17 cellular contexts compared by ENCODE assay signal in genomic region chrX:78769356-78769755, GRCh38. TPM values are rescaled to one million over a fixed set of nuclear protein-coding genes. Genes with fewer than 3 reads are reported as not detected.
DNase-seq lines count a peak whose midpoint lies in the region; ATAC-seq and TF ChIP-seq lines count a peak whose summit lies in the region.
"Had no signal": no experiment of that assay in that cellular context is flagged by ENCODE, and none has a peak within 500 bp of the region (broad histone marks: within the 10 kb centered on the region; RNA-seq: fewer than 3 reads in every experiment).

No MANE protein-coding gene starts in this region.

- POLR2A ChIA-PET in naive thymus-derived CD8-positive, alpha-beta T cell (lab: Charles Lee), result no interaction called here

- H3K9ac ChIP-seq in endodermal cell (ENCODE audit: extremely low read depth, low read length, poor library complexity, severe bottlenecking), result no peak overlapping the region

- peak overlapping the region; percentile 7; the same call in 1 of the 2 replicates for H3K4me3 ChIP-seq in SJCRH30
- no peak overlapping the region for H3K4me3 ChIP-seq in neuron (ENCODE audit: low read length)
- H3K4me3 ChIP-seq in heart right ventricle, result no peak overlapping the region
- H3K4me3 ChIP-seq in endodermal cell (ENCODE audit: low read length), result no peak overlapping the region
- H3K4me3 ChIP-seq: GM23338 had no signal

- peak overlapping the region; percentile 2 for H2AFZ ChIP-seq in neuron (ENCODE audit: low read depth, low read length)
- H2AFZ ChIP-seq: GM23338 had no signal

- 58 to 64% methylated on average over 2 of the region's 2 CpGs for WGBS in heart right ventricle, 2 donors
- WGBS in endodermal cell (ENCODE audit: insufficient coverage in 1 of 2, insufficient read length in 1 of 2), 2 experiments, result 86% methylated on average over 1 of the region's 2 CpGs; no CpG with 5 or more reads in 1 of the 2 experiments

- DNase-seq in COLO829 (ENCODE audit: low spot score) (peak; percentile 18), SJCRH30 (peak; percentile 37 to 80), foreskin melanocyte (peak; percentile 13), heart right ventricle (no peak), endodermal cell (no peak)
- DNase-seq in naive thymus-derived CD8-positive, alpha-beta T cell, result no peak
- no peak for DNase-seq in activated CD4-positive, alpha-beta T cell treated with anti-CD3 and anti-CD28 coated beads for 48 hours
- DNase-seq: Caco-2; CD8-positive, alpha-beta T cell; DND-41; GDM1; H7 had no signal

- peaks cover 22% of the 10 kb centered on the region for H3K4me1 ChIP-seq in SJCRH30
- H3K4me1 ChIP-seq in neuron (ENCODE audit: insufficient read depth, low read length), result peaks cover 13% of the 10 kb centered on the region
- no peaks in the 10 kb centered on the region for H3K4me1 ChIP-seq in heart right ventricle
- H3K4me1 ChIP-seq in endodermal cell (ENCODE audit: control insufficient read depth, insufficient read depth, low read length), result no peaks in the 10 kb centered on the region
- H3K4me1 ChIP-seq: Caco-2 had no signal

- H3K27me3 ChIP-seq in SJCRH30, result no peaks in the 10 kb centered on the region
- H3K27me3 ChIP-seq in neuron (ENCODE audit: insufficient read depth, low read length), result no peaks in the 10 kb centered on the region
- no peaks in the 10 kb centered on the region for H3K27me3 ChIP-seq in heart right ventricle
- H3K27me3 ChIP-seq in endodermal cell (ENCODE audit: control insufficient read depth, insufficient read depth, low read length, poor library complexity, severe bottlenecking), result no peaks in the 10 kb centered on the region

- no peak overlapping the region for H3K27ac Mint-ChIP-seq in naive thymus-derived CD8-positive, alpha-beta T cell
- no peak overlapping the region for H3K27ac Mint-ChIP-seq in endodermal cell
- H3K27ac Mint-ChIP-seq: CD14-positive monocyte; CD8-positive, alpha-beta T cell; GM23338 had no signal

- no peak overlapping the region for H3K4me3 Mint-ChIP-seq in naive thymus-derived CD8-positive, alpha-beta T cell
- H3K4me3 Mint-ChIP-seq in endodermal cell, result no peak overlapping the region
- H3K4me3 Mint-ChIP-seq: CD14-positive monocyte; CD8-positive, alpha-beta T cell; GM23338 had no signal

- intact Hi-C loops in heart right ventricle (cut with DNase I), result no loop called here

- H3K4me1 Mint-ChIP-seq in naive thymus-derived CD8-positive, alpha-beta T cell, result peaks cover 0 to 2% (median 0%) of the 10 kb centered on the region in 4 donors
- H3K4me1 Mint-ChIP-seq in endodermal cell, result no peaks in the 10 kb centered on the region
- H3K4me1 Mint-ChIP-seq: CD14-positive monocyte, GM23338 had no signal

- no peaks in the 10 kb centered on the region for H3K36me3 ChIP-seq in SJCRH30
- no peaks in the 10 kb centered on the region for H3K36me3 ChIP-seq in neuron (ENCODE audit: insufficient read depth, low read length)
- H3K36me3 ChIP-seq in heart right ventricle, result no peaks in the 10 kb centered on the region
- no peaks in the 10 kb centered on the region for H3K36me3 ChIP-seq in endodermal cell (ENCODE audit: control insufficient read depth, insufficient read depth, low read length)

- no peaks in the 10 kb centered on the region for H3K9me3 ChIP-seq in SJCRH30 (replicated peaks)
- no peaks in the 10 kb centered on the region for H3K9me3 ChIP-seq in neuron (ENCODE audit: low read length)
- no peaks in the 10 kb centered on the region for H3K9me3 ChIP-seq in heart right ventricle
- no peaks in the 10 kb centered on the region for H3K9me3 ChIP-seq in endodermal cell (ENCODE audit: control insufficient read depth, low read length)
- H3K9me3 ChIP-seq: Caco-2 had no signal

- H3K9me3 Mint-ChIP-seq in naive thymus-derived CD8-positive, alpha-beta T cell, result no peaks in the 10 kb centered on the region
- peaks cover 42% of the 10 kb centered on the region for H3K9me3 Mint-ChIP-seq in endodermal cell
- H3K9me3 Mint-ChIP-seq: CD8-positive, alpha-beta T cell had no signal

- peak overlapping the region; percentile 93 for H3K27ac ChIP-seq in SJCRH30
- no peak overlapping the region for H3K27ac ChIP-seq in heart right ventricle
- H3K27ac ChIP-seq in endodermal cell (ENCODE audit: low read depth, low read length), result no peak overlapping the region
- H3K27ac ChIP-seq: 22Rv1 had no signal

- TF ChIP-seq CTCF in heart right ventricle (IDR thresholded peaks at IDR 0.05) (no peak), endodermal cell (conservative IDR thresholded peaks at IDR 0.05) (no peak)

- ATAC-seq in naive thymus-derived CD8-positive, alpha-beta T cell, result no peak
- ATAC-seq in heart right ventricle, result no peak
- ATAC-seq: CD8-positive, alpha-beta T cell had no signal

- no peaks in the 10 kb centered on the region for H3K36me3 Mint-ChIP-seq in naive thymus-derived CD8-positive, alpha-beta T cell
- H3K36me3 Mint-ChIP-seq in endodermal cell (ENCODE audit: low read depth), result no peaks in the 10 kb centered on the region
- H3K36me3 Mint-ChIP-seq: CD14-positive monocyte; CD8-positive, alpha-beta T cell had no signal

- H3K27me3 Mint-ChIP-seq in naive thymus-derived CD8-positive, alpha-beta T cell, result no peaks in the 10 kb centered on the region
- no peaks in the 10 kb centered on the region for H3K27me3 Mint-ChIP-seq in endodermal cell (ENCODE audit: insufficient read depth)

RNA-seq across cellular contexts. Expression of gene LPAR4, which starts 21.8 kb away (rescaled TPM):
- 11.7 and 14.3 TPM in 2 replicates for total RNA-seq in SJCRH30 (2014; rRNA removed; shearing (Covaris generic))
- not detected for total RNA-seq in naive thymus-derived CD8-positive, alpha-beta T cell
- not detected for polyA plus RNA-seq in naive thymus-derived CD8-positive, alpha-beta T cell
- total RNA-seq in heart right ventricle (under 1 TPM in 7 of 10 donors, not detected in 3; 0.13 to 0.49 (median 0.21) TPM), endodermal cell (1 to 10 TPM in 1 of 2 donors, under 1 TPM in 1; 0.82 to 2.6 TPM)
- polyA plus RNA-seq in heart right ventricle, result under 1 TPM; 0.09 to 0.44 TPM
- polyA plus RNA-seq in endodermal cell (2013, experiment 1 of 2), result 16.5 TPM
- 17.6 TPM for polyA plus RNA-seq in endodermal cell (2013, experiment 2 of 2)
- total RNA-seq: Caco-2; CD8-positive, alpha-beta T cell; HT-29 had no signal
- polyA plus RNA-seq: CD14-positive monocyte had no signal

Comparison
In these comparisons a context has a peak if more than half of its experiments do, and no peak if none do; other contexts are left out.
1. DNase-seq: peak in COLO829 (single experiment), SJCRH30 (2 of 2) and foreskin melanocyte (single experiment); none in naive thymus-derived CD8-positive, alpha-beta T cell (0 of 10), heart right ventricle (0 of 2), activated CD4-positive, alpha-beta T cell treated with anti-CD3 and anti-CD28 coated beads for 48 hours (single experiment) and endodermal cell (single experiment).